ENCODE assay signal across 8 cellular contexts in genomic region chr6:21593927-21594421, GRCh38. TPM values are rescaled to one million over a fixed set of nuclear protein-coding genes. Genes with fewer than 3 reads are reported as not detected.
DNase-seq lines count a peak whose midpoint lies in the region; ATAC-seq and TF ChIP-seq lines count a peak whose summit lies in the region.

No MANE protein-coding gene starts in this region.

- no peaks in the 10 kb centered on the region for H3K9me3 Mint-ChIP-seq in progenitor cell of endocrine pancreas (ENCODE audit: low read depth)

- TF ChIP-seq CTCF in Peyer's patch (IDR thresholded peaks at IDR 0.05) = no peak
- TF ChIP-seq CTCF in progenitor cell of endocrine pancreas (IDR thresholded peaks at IDR 0.05; ENCODE audit: unreplicated experiment) = no peak

- H3K36me3 ChIP-seq in ACC112 (ENCODE audit: insufficient read depth, low read length) = no peaks in the 10 kb centered on the region
- H3K36me3 ChIP-seq in Peyer's patch = no peaks in the 10 kb centered on the region
- no peaks in the 10 kb centered on the region for H3K36me3 ChIP-seq in effector memory CD4-positive, alpha-beta T cell (ENCODE audit: control insufficient read depth, insufficient read depth, low read length)

- peak overlapping the region; percentile 91 for H2AFZ ChIP-seq in ACC112 (ENCODE audit: low read length, unreplicated experiment)

- H3K27me3 ChIP-seq in ACC112 (ENCODE audit: insufficient read depth, low read length) (no peaks in the 10 kb centered on the region), Peyer's patch (no peaks in the 10 kb centered on the region), mononuclear cell (ENCODE audit: insufficient read depth, low read length) (peaks cover 18% of the 10 kb centered on the region)
- H3K27me3 ChIP-seq in effector memory CD4-positive, alpha-beta T cell (replicated peaks; ENCODE audit: control insufficient read depth, insufficient read depth, low read length, poor library complexity, severe bottlenecking) = peaks cover 21% of the 10 kb centered on the region

- H3K9me3 ChIP-seq in Peyer's patch = no peaks in the 10 kb centered on the region
- H3K9me3 ChIP-seq in effector memory CD4-positive, alpha-beta T cell (ENCODE audit: control insufficient read depth, low read length) = no peaks in the 10 kb centered on the region
- no peaks in the 10 kb centered on the region for H3K9me3 ChIP-seq in mononuclear cell (ENCODE audit: low read depth, low read length)

- peaks cover 34% of the 10 kb centered on the region for H3K36me3 Mint-ChIP-seq in progenitor cell of endocrine pancreas (ENCODE audit: insufficient read depth)

- H3K4me1 ChIP-seq in ACC112 (ENCODE audit: control insufficient read depth, insufficient read depth, low read length, unreplicated experiment) (peaks cover 12% of the 10 kb centered on the region), Peyer's patch (peaks cover 0 to 14% (median 1%) of the 10 kb centered on the region in 4 donors), mononuclear cell (ENCODE audit: insufficient read depth, low read length) (peaks cover 44% of the 10 kb centered on the region)
- H3K4me1 ChIP-seq in effector memory CD4-positive, alpha-beta T cell (ENCODE audit: control insufficient read depth, insufficient read depth, low read length, poor library complexity, severe bottlenecking) = peaks cover 11% of the 10 kb centered on the region

- H3K4me3 Mint-ChIP-seq in progenitor cell of endocrine pancreas (ENCODE audit: low read depth) = no peak overlapping the region

- H3K4me3 ChIP-seq in ACC112 (ENCODE audit: low read depth, low read length) (peak overlapping the region; percentile 97), Peyer's patch (peak overlapping the region; percentile 54 to 83 (median 70)), mononuclear cell (ENCODE audit: low read length) (peak overlapping the region; percentile 57)
- peak overlapping the region; percentile 62 for H3K4me3 ChIP-seq in effector memory CD4-positive, alpha-beta T cell (ENCODE audit: insufficient read depth, low read depth, low read length, poor library complexity, severe bottlenecking)

- H3K27ac ChIP-seq in ACC112 (ENCODE audit: low read depth, low read length) (peak overlapping the region; percentile 68), Peyer's patch (peak overlapping the region; percentile 77 to 93 (median 87))
- no peak overlapping the region for H3K27ac ChIP-seq in effector memory CD4-positive, alpha-beta T cell (ENCODE audit: insufficient read depth, low read length, poor library complexity, severe bottlenecking)

- H3K27ac Mint-ChIP-seq in progenitor cell of endocrine pancreas = no peak overlapping the region

- DNase-seq in Peyer's patch = peak in 2 of 3 donors; percentile 26 to 62
- no peak for DNase-seq in effector memory CD4-positive, alpha-beta T cell
- no peak for DNase-seq in progenitor cell of endocrine pancreas (ENCODE audit: low spot score, unreplicated experiment)
- no peak for DNase-seq in islet precursor cell

- peak; percentile 20 for ATAC-seq in GM18498 (IDR thresholded peaks at IDR 0.05; ENCODE audit: unreplicated experiment)
- peak; percentile 11 for ATAC-seq in HG02981 (IDR thresholded peaks at IDR 0.05; ENCODE audit: unreplicated experiment)

- H3K79me2 ChIP-seq in ACC112 (ENCODE audit: control insufficient read depth, insufficient read depth, low read length, unreplicated experiment) = peaks cover 33% of the 10 kb centered on the region

- H3K4me1 Mint-ChIP-seq in progenitor cell of endocrine pancreas (ENCODE audit: low read depth) = peaks cover 20% of the 10 kb centered on the region

- TF ChIP-seq POLR2A in Peyer's patch (IDR thresholded peaks at IDR 0.05) = no peak

- no peaks in the 10 kb centered on the region for H3K27me3 Mint-ChIP-seq in progenitor cell of endocrine pancreas

RNA-seq across cellular contexts. Expression of gene SOX4, which starts 0.4 kb away (rescaled TPM):
- 10 to 100 TPM; 11.4 to 23.9 (median 16.1) TPM for total RNA-seq in Peyer's patch
- 16.5 TPM for total RNA-seq in mononuclear cell
- 274 and 293 TPM in 2 replicates for total RNA-seq in progenitor cell of endocrine pancreas

Comparison
In these comparisons a context has a peak if more than half of its experiments do, and no peak if none do; other contexts are left out.
1. DNase-seq: peak in Peyer's patch (2 of 3); none in effector memory CD4-positive, alpha-beta T cell (0 of 3), progenitor cell of endocrine pancreas (single experiment) and islet precursor cell (single experiment).
2. RNA of gene SOX4, which starts 0.4 kb away (total RNA-seq): 274 to 293 TPM in progenitor cell of endocrine pancreas; 11.4 to 23.9 TPM in Peyer's patch and 16.5 TPM in mononuclear cell (single experiment); every median in the first group is over 10 times any median in the second.
3. Peak in every context shown above with its lines, with median percentiles within 50 percentile points of each other: H3K4me3 ChIP-seq.